Comparison of ENCODE assay signal across 1 cellular context in genomic region chr16:67730326-67730725, GRCh38.
TF ChIP-seq lines count a peak whose summit lies in the region.

No MANE protein-coding gene starts in this region.

TF ChIP-seq in IMR-90, 13 proteins besides CTCF, POLR2A, EP300 and RAD21:
- TF ChIP-seq MAFK (IDR thresholded peaks at IDR 0.05; ENCODE audit: low read depth, low read length) = no peak
- no peak for TF ChIP-seq CHD1 (IDR thresholded peaks at IDR 0.05; ENCODE audit: low read depth, low read length)
- no peak for TF ChIP-seq SMC3 (IDR thresholded peaks at IDR 0.05; ENCODE audit: low read depth, low read length)
- TF ChIP-seq MAZ (IDR thresholded peaks at IDR 0.05; ENCODE audit: borderline replicate concordance, low read depth, low read length) = no peak
- no peak for TF ChIP-seq USF2 (IDR thresholded peaks at IDR 0.05; ENCODE audit: low read depth, low read length)
- no peak for TF ChIP-seq MXI1 (IDR thresholded peaks at IDR 0.05; ENCODE audit: borderline replicate concordance, low read depth, low read length)
- TF ChIP-seq BHLHE40 (IDR thresholded peaks at IDR 0.05; ENCODE audit: low read depth, low read length) = no peak
- no peak for TF ChIP-seq RCOR1 (IDR thresholded peaks at IDR 0.05; ENCODE audit: insufficient replicate concordance, low read length)
- no peak for TF ChIP-seq FOS (IDR thresholded peaks at IDR 0.05; ENCODE audit: low read depth, low read length)
- no peak for TF ChIP-seq CEBPB (IDR thresholded peaks at IDR 0.05; ENCODE audit: low read depth, low read length)
TF ChIP-seq in IMR-90: peak in this region for 0.
